Comparison of ENCODE assay signal across 7 cellular contexts in the genomic region with DNA sequence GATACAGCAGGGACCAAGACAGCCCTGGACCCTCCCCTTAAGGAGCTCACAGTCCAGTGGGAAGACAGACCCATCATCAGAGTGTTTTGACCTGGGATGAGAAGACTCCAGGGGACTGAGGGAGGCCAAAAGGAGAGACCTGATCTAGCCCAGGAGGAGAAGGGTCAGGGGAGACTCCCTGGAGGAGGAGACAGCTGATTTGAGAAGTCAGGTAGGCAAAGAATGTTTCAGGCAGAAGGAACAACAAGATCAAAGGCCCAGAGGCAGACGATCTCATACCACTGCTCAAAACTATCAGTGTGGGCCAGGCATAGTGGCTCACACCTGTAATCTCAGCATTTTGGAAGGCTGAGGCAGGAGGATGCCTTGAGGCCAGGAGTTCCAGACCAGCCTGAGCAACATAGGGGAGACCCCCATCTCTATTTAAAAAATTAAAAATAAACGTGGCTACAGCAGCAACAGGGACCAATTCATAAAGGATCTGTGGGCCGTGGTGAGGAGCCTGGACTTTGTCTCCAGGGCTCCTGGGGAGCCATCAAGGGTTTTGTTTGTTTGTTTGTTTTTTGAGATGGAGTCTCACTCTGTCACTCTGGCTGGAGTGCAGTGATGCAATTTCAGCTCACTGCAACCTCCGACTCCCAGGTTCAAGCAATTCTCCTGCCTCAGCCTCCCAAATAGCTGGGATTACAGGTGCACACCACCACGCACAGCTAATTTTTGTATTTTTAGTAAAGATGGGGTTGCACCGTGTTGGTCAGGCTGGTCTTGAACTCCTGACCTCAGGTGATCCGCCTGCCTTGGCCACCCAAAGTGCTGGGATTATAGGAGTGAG. TPM values are rescaled to one million over a fixed set of nuclear protein-coding genes. Genes with fewer than 3 reads are reported as not detected.
DNase-seq lines count a peak whose midpoint lies in the region; ATAC-seq lines count a peak whose summit lies in the region.
"Had no signal": no experiment of that assay in that cellular context is flagged by ENCODE, and none has a peak within 500 bp of the region (broad histone marks: within the 10 kb centered on the region; RNA-seq: fewer than 3 reads in every experiment).

No MANE protein-coding gene starts in this region.

- H3K36me3 Mint-ChIP-seq in IgD-negative memory B cell = no peaks in the 10 kb centered on the region

- H4K91ac ChIP-seq in trophoblast cell (ENCODE audit: low read depth, low read length) = no peak overlapping the region

- H3K9me3 ChIP-seq in adipocyte (ENCODE audit: control insufficient read depth, low read length) = no peaks in the 10 kb centered on the region
- peaks cover 3% of the 10 kb centered on the region for H3K9me3 ChIP-seq in trophoblast cell (ENCODE audit: insufficient read depth, low read depth, low read length)

- H3K27me3 Mint-ChIP-seq in IgD-negative memory B cell = no peaks in the 10 kb centered on the region

- H3K27me3 ChIP-seq in adipocyte (replicated peaks; ENCODE audit: control insufficient read depth, insufficient read depth, low read length) (no peaks in the 10 kb centered on the region), trophoblast cell (ENCODE audit: insufficient read depth, low read length) (no peaks in the 10 kb centered on the region)

- peaks cover 13% of the 10 kb centered on the region for H3K4me1 ChIP-seq in adipocyte (ENCODE audit: control insufficient read depth, insufficient read depth, low read length)
- peaks cover 19 to 26% of the 10 kb centered on the region in 2 experiments for H3K4me1 ChIP-seq in trophoblast cell (ENCODE audit: control insufficient read depth in 1 of 2, insufficient read depth in 2 of 2, low read length in 2 of 2)

- H3K79me1 ChIP-seq in trophoblast cell (ENCODE audit: low read length) = peaks cover 16% of the 10 kb centered on the region

- H3K18ac ChIP-seq in trophoblast cell (ENCODE audit: low read length) = no peak overlapping the region

- no peak for DNase-seq in adipocyte (ENCODE audit: low read depth)
- peak; percentile 66 to 67 for DNase-seq in trophoblast cell
- DNase-seq in medulla oblongata (ENCODE audit: extremely low spot score) = no peak

- no peaks in the 10 kb centered on the region for H3K9me3 Mint-ChIP-seq in IgD-negative memory B cell

- no peak overlapping the region for H4K12ac ChIP-seq in trophoblast cell (ENCODE audit: low read depth, low read length)

- H2AK5ac ChIP-seq in trophoblast cell (ENCODE audit: low read length) = peak overlapping the region; percentile 53

- WGBS in trophoblast cell (ENCODE audit: extremely low coverage, insufficient coverage, insufficient read length) = no CpG with 5 or more reads among the region's 7 CpGs

- H2BK12ac ChIP-seq in trophoblast cell (ENCODE audit: low read length) = peak overlapping the region; percentile 9

- no peak overlapping the region for H3K14ac ChIP-seq in trophoblast cell (ENCODE audit: low read length)

- peak overlapping the region in 3 of 4 donors; percentile 9 to 85 (median 68) for H3K4me3 Mint-ChIP-seq in IgD-negative memory B cell

- H2BK120ac ChIP-seq in trophoblast cell (ENCODE audit: insufficient read depth, low read length, poor library complexity) = no peak overlapping the region

- peak overlapping the region in 2 of 3 donors; percentile 27 to 82 for H3K27ac Mint-ChIP-seq in IgD-negative memory B cell

- H3K23ac ChIP-seq in trophoblast cell (ENCODE audit: low read length) = no peak overlapping the region

- no peak overlapping the region for H3K27ac ChIP-seq in trophoblast cell (ENCODE audit: low read depth, low read length)

- H3K4me2 ChIP-seq in trophoblast cell (ENCODE audit: low read length) = no peak overlapping the region

- no peak overlapping the region for H2BK5ac ChIP-seq in trophoblast cell (ENCODE audit: low read depth, low read length, poor library complexity)

- H3K4me3 ChIP-seq in adipocyte (ENCODE audit: low read length) (no peak overlapping the region), trophoblast cell (ENCODE audit: low read depth, low read length) (no peak overlapping the region)

- peaks cover 3% of the 10 kb centered on the region for H3K36me3 ChIP-seq in adipocyte (ENCODE audit: control insufficient read depth, insufficient read depth, low read length, severe bottlenecking)
- H3K36me3 ChIP-seq in trophoblast cell (ENCODE audit: control insufficient read depth in 1 of 2, insufficient read depth in 2 of 2, low read length in 2 of 2) = peaks cover 0 to 3% of the 10 kb centered on the region in 2 experiments

- peaks cover 16 to 28% (median 20%) of the 10 kb centered on the region in 3 donors for H3K4me1 Mint-ChIP-seq in IgD-negative memory B cell

- no peak overlapping the region for H3K4ac ChIP-seq in trophoblast cell (ENCODE audit: low read depth, low read length)

- H3K9ac ChIP-seq in adipocyte (ENCODE audit: low read length) (peak overlapping the region; percentile 6), trophoblast cell (ENCODE audit: low read length) (no peak overlapping the region)

- peak overlapping the region; percentile 2 for H2AFZ ChIP-seq in trophoblast cell (ENCODE audit: insufficient read depth, low read length, poor library complexity)

- ATAC-seq in esophagus mucosa = no peak
- no peak for ATAC-seq in GM21447 (IDR thresholded peaks at IDR 0.05; ENCODE audit: unreplicated experiment)

- H3K79me2 ChIP-seq in trophoblast cell (ENCODE audit: control insufficient read depth, insufficient read depth, low read length, poor library complexity) = peaks cover 6% of the 10 kb centered on the region

- H4K8ac ChIP-seq in trophoblast cell (ENCODE audit: low read depth, low read length) = peak overlapping the region; percentile 47

RNA-seq across cellular contexts. Expression of gene COX6B1, which starts 2.2 kb away (rescaled TPM):
- polyA plus RNA-seq in IgD-negative memory B cell = 814 TPM
- polyA plus RNA-seq in trophoblast cell (2013) = 634 and 650 TPM in 2 replicates
- 553 TPM for total RNA-seq in esophagus mucosa

RNA-seq across cellular contexts. Expression of gene ETV2, which starts 4.4 kb away (rescaled TPM):
- 0.50 TPM for polyA plus RNA-seq in IgD-negative memory B cell
- polyA plus RNA-seq in trophoblast cell (2013) = 1.0 and 1.2 TPM in 2 replicates
- 2.2 TPM for total RNA-seq in esophagus mucosa

RNA-seq across cellular contexts. Expression of gene RBM42, which starts 17.1 kb away (rescaled TPM):
- polyA plus RNA-seq in IgD-negative memory B cell = 76.5 TPM
- polyA plus RNA-seq in trophoblast cell (2013) = 46.9 and 47.8 TPM in 2 replicates
- 52.7 TPM for total RNA-seq in esophagus mucosa

RNA-seq across cellular contexts. Expression of gene UPK1A, which starts 20.4 kb away (rescaled TPM):
- polyA plus RNA-seq in IgD-negative memory B cell = not detected
- polyA plus RNA-seq in trophoblast cell (2013) = 0.16 and 0.17 TPM in 2 replicates
- total RNA-seq in esophagus mucosa = 3.8 TPM
- total RNA-seq: cardiac septum had no signal

RNA-seq across cellular contexts. Expression of gene HAUS5, which starts 33.4 kb away (rescaled TPM):
- 11.4 TPM for polyA plus RNA-seq in IgD-negative memory B cell
- polyA plus RNA-seq in trophoblast cell (2013) = 9.8 and 9.9 TPM in 2 replicates
- 15.4 TPM for total RNA-seq in esophagus mucosa

Comparison
In these comparisons a context has a peak if more than half of its experiments do, and no peak if none do; other contexts are left out.
1. DNase-seq: peak in trophoblast cell (2 of 2); none in adipocyte (single experiment) and medulla oblongata (single experiment).